Comparison of ENCODE assay signal across 17 cellular contexts in the genomic region with DNA sequence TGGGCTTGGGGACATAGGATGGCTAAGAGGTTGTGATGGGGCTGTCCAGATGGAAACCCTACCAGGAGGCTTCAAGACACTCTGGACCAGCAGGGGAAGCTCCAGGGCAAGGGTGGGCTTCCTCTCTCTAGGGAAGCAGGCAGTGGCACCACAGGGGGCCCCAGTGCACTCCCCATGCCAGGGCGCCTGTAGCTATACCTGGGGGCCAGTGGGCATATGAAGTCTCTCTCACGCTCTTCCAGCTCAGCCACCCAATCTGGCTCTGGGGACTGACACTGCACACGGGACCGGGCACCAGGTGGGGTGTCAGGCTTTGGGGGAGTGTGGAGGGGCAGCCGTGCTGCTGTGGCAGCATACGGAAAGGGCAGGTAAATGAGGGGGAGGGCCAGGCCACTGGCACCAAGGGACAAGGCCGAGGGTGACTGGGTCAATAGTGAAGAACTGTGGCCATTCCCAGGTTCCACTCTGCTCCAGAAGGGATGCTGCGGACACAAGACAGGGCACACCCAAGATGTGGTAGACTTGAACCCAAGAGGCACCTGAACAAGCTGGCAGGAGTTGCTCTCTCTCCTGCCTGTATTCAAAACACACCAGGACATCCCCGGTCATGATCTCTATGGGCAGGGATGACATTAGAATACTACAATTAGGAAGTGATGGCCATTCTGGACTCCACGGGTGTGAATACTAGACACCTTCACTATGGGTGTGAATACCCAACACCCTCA. TPM values are rescaled to one million over a fixed set of nuclear protein-coding genes. Genes with fewer than 3 reads are reported as not detected.
A peak's percentile ranks its signal among the peaks of the same experiment; 100 is the strongest.
DNase-seq lines count a peak whose midpoint lies in the region; ATAC-seq, FAIRE-seq and TF ChIP-seq lines count a peak whose summit lies in the region.
"Had no signal": no experiment of that assay in that cellular context is flagged by ENCODE, and none has a peak within 500 bp of the region (broad histone marks: within the 10 kb centered on the region; RNA-seq: fewer than 3 reads in every experiment).

No MANE protein-coding gene starts in this region.

- H3K9ac ChIP-seq in GM23248 (no peak overlapping the region), GM12878 (ENCODE audit: control insufficient read depth, insufficient read depth, low read length) (no peak overlapping the region), HepG2 (ENCODE audit: insufficient read depth, low read depth, low read length) (no peak overlapping the region)

- POLR2A ChIA-PET in GM12878 (lab: Charles Lee) (no interaction called here), HepG2 (lab: Yijun Ruan, JAX) (no interaction called here)

- H3K4me2 ChIP-seq in GM23248 (ENCODE audit: unreplicated experiment) (no peak overlapping the region), GM12878 (ENCODE audit: control insufficient read depth, insufficient read depth) (no peak overlapping the region), HepG2 (ENCODE audit: low read depth, low read length) (no peak overlapping the region)

- H4K20me1 ChIP-seq in GM23248 (ENCODE audit: insufficient read depth) (no peaks in the 10 kb centered on the region), GM12878 (ENCODE audit: control insufficient read depth, insufficient read depth) (no peaks in the 10 kb centered on the region), HepG2 (ENCODE audit: insufficient read depth, low read length) (no peaks in the 10 kb centered on the region)

- TF ChIP-seq CTCF in GM12878 (IDR thresholded peaks at IDR 0.05 in 2 of 3, conservative IDR thresholded peaks at IDR 0.05 in 1 of 3; ENCODE audit: control insufficient read depth in 2 of 3, extremely low read depth in 1 of 3, insufficient read depth in 1 of 3, low read depth in 3 of 3, low read length in 3 of 3) (no peak), HepG2 (CRISPR knock-in tag; IDR thresholded peaks at IDR 0.05) (no peak)

- no TSS peak for BruUV-seq in GM12878 (replicated peaks; lab: Mats Ljungman, UMichigan)
- no TSS peak for BruUV-seq in HepG2 (replicated peaks; lab: Mats Ljungman, UMichigan)

- H3K9me3 ChIP-seq in GM23248 (ENCODE audit: low read depth), result no peaks in the 10 kb centered on the region
- H3K9me3 ChIP-seq in GM12878 (replicated peaks; ENCODE audit: control insufficient read depth, insufficient read depth, low read length), result peaks cover 18% of the 10 kb centered on the region
- H3K9me3 ChIP-seq in HepG2 (ENCODE audit: low read length), result peaks cover 7% of the 10 kb centered on the region
- H3K9me3 ChIP-seq: thyroid gland had no signal

- RAD21 ChIA-PET in GM12878 (lab: Charles Lee; ENCODE audit: unreplicated experiment), result interaction anchor here (1.3 kb wide), 1 partner anchor 269 kb away, joined by 4 read pairs; no protein-coding TSS in a partner anchor

- intact Hi-C loops in GM12878 (cut with micrococcal nuclease; ENCODE audit: unreplicated experiment), result loop anchor here (5.0 kb wide), 1 partner anchor 270 kb away; no protein-coding TSS in a partner anchor
- intact Hi-C loops in HepG2 (cut with micrococcal nuclease; ENCODE audit: unreplicated experiment), result no loop called here

- no peaks in the 10 kb centered on the region for H3K9me2 ChIP-seq in GM23248 (ENCODE audit: insufficient read depth)

- in situ Hi-C loops in GM23248 (cut with MboI) (no loop called here), GM12878 (cut with MboI) (no loop called here), HepG2 (cut with HindIII; ENCODE audit: extremely low pct_ligation_motif_present, low pct_unique_long_range_greater_than_20kb) (loop anchor here (5.0 kb wide), 1 partner anchor 270 kb away; no protein-coding TSS in a partner anchor)

- H3K27me3 ChIP-seq in GM23248 (replicated peaks; ENCODE audit: insufficient read depth), result no peaks in the 10 kb centered on the region
- no peaks in the 10 kb centered on the region for H3K27me3 ChIP-seq in GM12878 (replicated peaks in 1 of 2; ENCODE audit: control insufficient read depth in 2 of 2, insufficient read depth in 2 of 2, low read length in 1 of 2)
- peaks cover 5 to 19% of the 10 kb centered on the region in 2 experiments; a peak in 4 of 5 replicates for H3K27me3 ChIP-seq in HepG2 (ENCODE audit: control insufficient read depth in 1 of 2, insufficient read depth in 2 of 2, low read length in 2 of 2)
- H3K27me3 ChIP-seq: thyroid gland had no signal

- peak; percentile 15 for ATAC-seq in GM12878
- ATAC-seq in HepG2, result no peak; the same call in 1 of the 3 replicates

- H3K27ac ChIP-seq in GM23248 (no peak overlapping the region), GM12878 (ENCODE audit: control insufficient read depth, insufficient read depth) (no peak overlapping the region), HepG2 (ENCODE audit: extremely low read length, insufficient read depth, low read length) (no peak overlapping the region)
- H3K27ac ChIP-seq: lower lobe of right lung, thyroid gland had no signal

- TF ChIP-seq RAD21 in GM12878 (IDR thresholded peaks at IDR 0.05; ENCODE audit: insufficient read depth, low read depth, low read length), result no peak
- TF ChIP-seq RAD21 in HepG2 (CRISPR knock-in tag; IDR thresholded peaks at IDR 0.05), result no peak

- TF ChIP-seq EP300 in GM12878 (IDR thresholded peaks at IDR 0.05; ENCODE audit: borderline replicate concordance in 1 of 2, control insufficient read depth in 1 of 2, low read depth in 2 of 2, low read length in 2 of 2) (no peak), HepG2 (IDR thresholded peaks at IDR 0.05; ENCODE audit: low read depth in 2 of 2, low read length in 2 of 2) (no peak), HepG2 (CRISPR knock-in tag; IDR thresholded peaks at IDR 0.05; ENCODE audit: borderline replicate concordance) (no peak)

- FAIRE-seq in GM12878 (lab: Jason Lieb, UNC), result no peak
- no peak for FAIRE-seq in HepG2 (lab: Jason Lieb, UNC)

- TF ChIP-seq POLR2A in GM12878 (IDR thresholded peaks at IDR 0.05; ENCODE audit: low read depth, low read length) (no peak), HepG2 (IDR thresholded peaks at IDR 0.05; ENCODE audit: insufficient read depth in 1 of 2, low read depth in 2 of 2, low read length in 2 of 2) (no peak)

- no peak overlapping the region for H3K4me3 ChIP-seq in GM23248
- H3K4me3 ChIP-seq in GM12878, result no peak overlapping the region
- H3K4me3 ChIP-seq in HepG2 (replicated peaks in 1 of 3; ENCODE audit: insufficient read depth in 1 of 3, low read depth in 2 of 3, low read length in 3 of 3), result no peak overlapping the region
- H3K4me3 ChIP-seq: lower lobe of right lung, thyroid gland had no signal

- H3K36me3 ChIP-seq in GM23248 (ENCODE audit: low read depth) (peaks cover 30% of the 10 kb centered on the region), GM12878 (ENCODE audit: control insufficient read depth in 2 of 2, insufficient read depth in 2 of 2, low read length in 1 of 2) (peaks cover 5 to 15% of the 10 kb centered on the region in 2 experiments), HepG2 (replicated peaks in 1 of 2; ENCODE audit: control insufficient read depth in 1 of 2, insufficient read depth in 2 of 2, low read length in 2 of 2) (0 out of 5 replicates have a peak, but pooled peaks cover 4 to 8% of the 10 kb centered on the region in 2 experiments)

- WGBS in GM23248 (ENCODE audit: low coverage in 1 of 2, low lambda C conversion rate in 2 of 2, missing lambda C conversion rate in 2 of 2), 2 experiments, result 87 to 88% methylated on average over 10 of the region's 10 CpGs
- WGBS in GM12878 (ENCODE audit: insufficient coverage, insufficient replicate concordance, low lambda C conversion rate, missing lambda C conversion rate), result 52% methylated on average over 10 of the region's 10 CpGs
- whole genome bisulfite sequencing in HepG2 (ENCODE audit: low lambda C conversion rate), result 61% methylated on average over 4 of the region's 10 CpGs

- SMC1A ChIA-PET in GM12878 (lab: Charles Lee; ENCODE audit: uncharacterized antibody, unreplicated experiment), result interaction anchor here (1.6 to 1.7 kb wide), 2 partner anchors 286 to 290 kb away, joined by 4 to 5 read pairs; no protein-coding TSS in a partner anchor

- H3F3A ChIP-seq in GM23248 (ENCODE audit: insufficient read depth), result peaks cover 39% of the 10 kb centered on the region

- H3K4me1 ChIP-seq in GM23248 (ENCODE audit: insufficient read depth) (no peaks in the 10 kb centered on the region), GM12878 (ENCODE audit: control insufficient read depth, insufficient read depth, low read length) (no peaks in the 10 kb centered on the region), HepG2 (ENCODE audit: insufficient read depth, low read length) (no peaks in the 10 kb centered on the region)
- H3K4me1 ChIP-seq: lower lobe of right lung, thyroid gland had no signal

- CTCF ChIA-PET in GM12878 (lab: Yijun Ruan, JAX) (interaction anchor here (5.3 kb wide), 1 partner anchor 285 kb away, joined by 39 read pairs; no protein-coding TSS in a partner anchor), HepG2 (lab: Yijun Ruan, JAX; ENCODE audit: low intra/inter-chr PET ratio, low total read pairs) (interaction anchor here (3.4 kb wide), 1 partner anchor 285 kb away, joined by 59 read pairs; no protein-coding TSS in a partner anchor)

- H2AFZ ChIP-seq in GM23248, result no peak overlapping the region
- no peak overlapping the region for H2AFZ ChIP-seq in GM12878 (ENCODE audit: control insufficient read depth, low read depth, low read length)
- H2AFZ ChIP-seq in HepG2 (ENCODE audit: low read length), result no peak overlapping the region

- DNase-seq in EH (ENCODE audit: low read depth) (peak; percentile 45), GM23248 (peak; percentile 38), GM12878 (ENCODE audit: low read depth, low spot score) (no peak), HepG2 (ENCODE audit: low spot score) (no peak), dedifferentiated amniotic fluid mesenchymal stem cell (ENCODE audit: extremely low spot score) (no peak), SKM-1 treated with dmso at 0.1 percent for 144 hours (lab: John Stamatoyannopoulos, UW; ENCODE audit: unreplicated experiment) (no peak), NCI-H1694 (lab: John Stamatoyannopoulos, UW) (no peak)
- DNase-seq: activated CD4-positive, alpha-beta T cell treated with anti-CD3 and anti-CD28 coated beads, Interleukin-2, amount 10 ng/mL, durations not matched to agents 24 days and 14 days; activated gamma-delta T cell treated with Interleukin-2 at 50 U/mL for 16 hours; cerebellar nuclear complex; lower lobe of right lung; NCI-H524 treated with DMSO at 0.1 percent for 48 hours; SHP77 treated with DMSO at 0.1 percent for 48 hours; stimulated activated naive CD4-positive, alpha-beta T cell; thyroid gland had no signal

- no peaks in the 10 kb centered on the region for H3K79me2 ChIP-seq in GM23248 (ENCODE audit: insufficient read depth)
- no peaks in the 10 kb centered on the region for H3K79me2 ChIP-seq in GM12878 (ENCODE audit: control insufficient read depth, insufficient read depth, low read length)
- H3K79me2 ChIP-seq in HepG2 (ENCODE audit: insufficient read depth, low read length), result no peaks in the 10 kb centered on the region

RNA-seq across cellular contexts. Expression of gene RFLNA, which starts 27.5 kb away (rescaled TPM):
- 4.6 and 4.9 TPM in 2 replicates for total RNA-seq in GM23248 (2014; rRNA removed; shearing (Covaris generic))
- polyA plus RNA-seq in GM23248 (2016; fragmentation: Nextera tagmentation; extraction: Ambion mirVana) (0.86 and 1.2 TPM in 2 replicates), GM12878 (2011; rRNA removed) (0.08 TPM in 1 of 2 replicates, not detected in the other), GM12878 (2014; fragmentation: Illumina TruSeq; extraction: Trizol) (not detected in 2 replicates), GM12878 (2014; fragmentation: Nextera tagmentation; extraction: Ambion mirVana) (not detected), GM12878 (2014; rRNA removed) (not detected in 2 replicates), GM12878 (2016; fragmentation: Nextera tagmentation; extraction: Ambion mirVana) (not detected), HepG2 (2011; rRNA removed) (not detected in 2 replicates)
- 2.4 TPM in 1 of 2 replicates, not detected in the other for total RNA-seq in GM12878 (2013; cell fraction: nucleolus; rRNA removed)
- total RNA-seq in GM12878 (2014; rRNA removed) (0.05 TPM in 1 of 2 replicates, not detected in the other), GM12878 (2014; rRNA removed; fragmentation: Illumina TruSeq; extraction: Trizol) (not detected in 2 replicates), GM12878 (2021) (not detected in 2 replicates), HepG2 (2016; rRNA removed; fragmentation: Illumina TruSeq; extraction: Trizol) (not detected in 2 replicates)
- not detected for polyA plus RNA-seq in GM12878 (2011; ENCODE audit: low read depth)
- polyA plus RNA-seq in GM12878 (2011; cell fraction: cytosol; rRNA removed), result 0.13 TPM in 1 of 2 replicates, not detected in the other
- 0.16 TPM in 1 of 2 replicates, not detected in the other for polyA plus RNA-seq in GM12878 (2011; cell fraction: nucleus; rRNA removed)
- polyA plus RNA-seq in GM12878 (2012), result not detected in 2 replicates
- polyA minus RNA-seq in GM12878 (2011; rRNA and poly(A)+ RNA removed), result not detected in 2 replicates
- polyA minus RNA-seq in GM12878 (2011; cell fraction: cytosol; rRNA and poly(A)+ RNA removed), result not detected in 2 replicates
- polyA minus RNA-seq in GM12878 (2011; cell fraction: nucleus; rRNA and poly(A)+ RNA removed), result not detected in 2 replicates
- total RNA-seq in HepG2 (2016; cell fraction: cytosol; rRNA removed; fragmentation: Illumina TruSeq; extraction: Trizol; ENCODE audit: low read depth), result not detected in 2 replicates
- total RNA-seq in HepG2 (2016; cell fraction: insoluble cytoplasmic fraction; rRNA removed; fragmentation: Illumina TruSeq; extraction: Trizol), result not detected in 2 replicates
- not detected in 2 replicates for total RNA-seq in HepG2 (2016; cell fraction: membrane; rRNA removed; fragmentation: Illumina TruSeq; extraction: Trizol)
- not detected in 2 replicates for total RNA-seq in HepG2 (2016; cell fraction: nucleus; rRNA removed; fragmentation: Illumina TruSeq; extraction: Trizol)
- not detected in 2 replicates for polyA plus RNA-seq in HepG2 (2011; cell fraction: cytosol; rRNA removed)
- not detected in 2 replicates for polyA plus RNA-seq in HepG2 (2011; cell fraction: nucleus; rRNA removed)
- polyA plus RNA-seq in HepG2 (2012), result not detected in 2 replicates
- not detected in 2 replicates for polyA plus RNA-seq in HepG2 (2016; cell fraction: cytosol; fragmentation: Illumina TruSeq; extraction: Trizol; ENCODE audit: low read depth)
- not detected in 2 replicates for polyA plus RNA-seq in HepG2 (2016; cell fraction: insoluble cytoplasmic fraction; fragmentation: Illumina TruSeq; extraction: Trizol; ENCODE audit: low read depth)
- not detected in 2 replicates for polyA plus RNA-seq in HepG2 (2016; cell fraction: membrane; fragmentation: Illumina TruSeq; extraction: Trizol; ENCODE audit: low read depth)
- not detected in 2 replicates for polyA plus RNA-seq in HepG2 (2016; cell fraction: nucleus; fragmentation: Illumina TruSeq; extraction: Trizol; ENCODE audit: insufficient read depth, low read depth)
- not detected in 2 replicates for polyA minus RNA-seq in HepG2 (2011; rRNA and poly(A)+ RNA removed; ENCODE audit: low replicate concordance)
- polyA minus RNA-seq in HepG2 (2011; cell fraction: cytosol; rRNA and poly(A)+ RNA removed), result not detected in 2 replicates
- not detected in 2 replicates for polyA minus RNA-seq in HepG2 (2011; cell fraction: nucleus; rRNA and poly(A)+ RNA removed)
- total RNA-seq: activated CD4-positive, alpha-beta T cell treated with anti-CD3 and anti-CD28 coated beads, Interleukin-2, amount 10 ng/mL, durations not matched to agents 24 days and 14 days; HT-29; T-helper 1 cell treated with Interleukin-12 subunit alpha and Interleukin-12 subunit beta and Interleukin-4 antibody, amounts not matched to agents 30 ng/mL and 1 ng/mL, for 36 hours had no signal

Comparison
In these comparisons a context has a peak if more than half of its experiments do, and no peak if none do; other contexts are left out.
1. DNase-seq: peak in EH (single experiment) and GM23248 (single experiment); none in GM12878 (single experiment), HepG2 (single experiment), dedifferentiated amniotic fluid mesenchymal stem cell (single experiment), SKM-1 treated with dmso at 0.1 percent for 144 hours (single experiment) and NCI-H1694 (single experiment).